ENCODE assay signal across 12 cellular contexts in the genomic region with DNA sequence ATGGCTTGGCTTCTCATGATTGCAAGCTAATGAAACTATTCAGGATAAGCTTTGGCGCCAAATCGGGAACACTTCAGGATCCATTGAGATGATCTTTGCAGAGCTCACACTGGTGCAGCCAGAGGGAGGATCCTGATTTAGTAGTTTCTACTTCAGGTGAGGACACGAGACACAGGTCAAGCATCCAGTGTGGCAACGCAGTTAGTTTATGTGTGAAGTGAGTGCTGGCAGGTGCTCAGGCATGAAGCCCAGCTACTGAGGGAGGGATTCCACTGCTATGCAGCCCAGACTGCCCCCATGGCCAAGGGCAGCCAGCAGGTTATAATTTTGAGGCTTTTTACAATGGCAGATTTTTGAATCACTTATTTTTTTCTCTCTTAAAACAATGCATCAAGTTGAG.
"Had no signal": no experiment of that assay in that cellular context is flagged by ENCODE, and none has a peak within 500 bp of the region (broad histone marks: within the 10 kb centered on the region; RNA-seq: fewer than 3 reads in every experiment).

No MANE protein-coding gene starts in this region.

- H3K9me3 ChIP-seq: mucosa of descending colon, thyroid gland had no signal

- ATAC-seq: mucosa of descending colon; natural killer cell treated with Interleukin-12 subunit alpha and Interleukin-12 subunit beta and Interleukin-15 and Interleukin-18, amount 100 ng/mL, for 72 hours; T-cell had no signal

- H3K27ac ChIP-seq: thyroid gland, VCaP had no signal

- DNase-seq: activated CD4-positive, alpha-beta memory T cell treated with anti-CD3 and anti-CD28 coated beads, Interleukin-2, amount 10 ng/mL, durations not matched to agents 7 days and 5 days; activated CD8-positive, alpha-beta memory T cell treated with anti-CD3 and anti-CD28 coated beads, Interleukin-2, amount 50 U/mL, for 4 hours; activated naive CD4-positive, alpha-beta T cell; aorta; kidney; mucosa of descending colon; small intestine; T-cell had no signal

- H3K4me3 ChIP-seq: lung, mucosa of descending colon, thyroid gland had no signal

- H3K36me3 ChIP-seq: thyroid gland had no signal

- H3K27me3 ChIP-seq: thyroid gland had no signal
